8 cellular contexts compared by ENCODE assay signal in genomic region chr22:49305215-49305965, GRCh38.
DNase-seq lines count a peak whose midpoint lies in the region; ATAC-seq lines count a peak whose summit lies in the region.

No MANE protein-coding gene starts in this region.

- no peak for ATAC-seq in GM18502 (IDR thresholded peaks at IDR 0.05; ENCODE audit: poor library complexity, unreplicated experiment)

- WGBS in GM23248 (ENCODE audit: low coverage in 1 of 2, low lambda C conversion rate in 2 of 2, missing lambda C conversion rate in 2 of 2), 2 experiments = 11 to 13% methylated on average over 18 to 20 of the region's 20 CpGs

- no peaks in the 10 kb centered on the region for H3K79me2 ChIP-seq in GM23248 (ENCODE audit: insufficient read depth)

- no peak overlapping the region for H2AFZ ChIP-seq in GM23248

- H3K4me1 ChIP-seq in GM23248 (ENCODE audit: insufficient read depth) (no peaks in the 10 kb centered on the region), SJSA1 (replicated peaks) (no peaks in the 10 kb centered on the region)

- H3K9me3 ChIP-seq in GM23248 (ENCODE audit: low read depth) (no peaks in the 10 kb centered on the region), SJSA1 (replicated peaks) (peaks cover 7% of the 10 kb centered on the region; the same call in 1 of the 2 replicates)

- H3K27ac ChIP-seq in GM23248 (no peak overlapping the region), SJSA1 (no peak overlapping the region)

- H3K4me3 ChIP-seq in GM23248 (no peak overlapping the region), SJSA1 (no peak overlapping the region)

- no peaks in the 10 kb centered on the region for H3K27me3 ChIP-seq in GM23248 (replicated peaks; ENCODE audit: insufficient read depth)
- H3K27me3 ChIP-seq in SJSA1 (replicated peaks) = no peaks in the 10 kb centered on the region

- peak; percentile 77 for DNase-seq in AG20443 (ENCODE audit: low spot score)
- DNase-seq in GM23248 = peak; percentile 16
- peak; percentile 5 to 48 for DNase-seq in SJSA1 (ENCODE audit: low read depth in 1 of 2, low spot score in 2 of 2)
- DNase-seq in activated naive CD8-positive, alpha-beta T cell treated with anti-CD3 and anti-CD28 coated beads, Interleukin-2, amount 50 U/mL, for 16 hours (ENCODE audit: low read depth, low spot score) = peak; percentile 27
- DNase-seq in islet precursor cell = peak; percentile 90
- DNase-seq in stimulated activated CD4-positive, alpha-beta T cell treated with anti-CD3 and anti-CD28 coated beads, Interleukin-1b, Interleukin-23, amount 100 ng/mL, for 4 hours (ENCODE audit: low read depth in 2 of 2) = peak; percentile 38 to 66
- no peak for DNase-seq in OCI-M2 (lab: John Stamatoyannopoulos, UW; ENCODE audit: unreplicated experiment)

- in situ Hi-C loops in GM23248 (cut with MboI) = no loop called here

- H3K4me2 ChIP-seq in GM23248 (ENCODE audit: unreplicated experiment) = no peak overlapping the region

- H3K9me2 ChIP-seq in GM23248 (ENCODE audit: insufficient read depth) = no peaks in the 10 kb centered on the region

- no peaks in the 10 kb centered on the region for H4K20me1 ChIP-seq in GM23248 (ENCODE audit: insufficient read depth)

- H3K9ac ChIP-seq in GM23248 = no peak overlapping the region

- no peaks in the 10 kb centered on the region for H3F3A ChIP-seq in GM23248 (ENCODE audit: insufficient read depth)

- H3K36me3 ChIP-seq in GM23248 (ENCODE audit: low read depth) (no peaks in the 10 kb centered on the region), SJSA1 (no peaks in the 10 kb centered on the region)
